ENCODE assay signal across 2 cellular contexts in the genomic region with DNA sequence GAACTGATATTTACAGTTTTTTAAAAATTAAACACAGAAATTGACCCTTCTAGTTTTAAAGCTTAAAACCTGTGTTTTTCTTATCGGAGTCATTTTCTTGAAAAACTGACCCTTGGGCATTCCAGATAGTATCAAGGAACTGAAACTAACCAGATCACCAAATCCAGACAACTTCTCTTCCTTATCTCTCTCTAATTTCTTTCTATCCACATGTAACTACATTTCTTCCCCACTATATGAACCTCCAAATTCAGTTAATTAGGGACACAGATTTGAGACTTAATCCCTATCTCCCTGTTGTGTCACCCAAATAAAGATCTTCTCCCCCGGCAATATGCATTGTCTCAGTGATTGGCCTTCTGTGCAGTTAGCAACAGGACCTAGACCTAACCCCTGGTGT.
TF ChIP-seq lines count a peak whose summit lies in the region.

No MANE protein-coding gene starts in this region.

TF ChIP-seq in A549, 52 proteins besides CTCF, POLR2A, EP300 and RAD21 (continued from another document):
- no peak for TF ChIP-seq E2F6 (IDR thresholded peaks at IDR 0.05; ENCODE audit: borderline replicate concordance, low read depth)
- TF ChIP-seq EHMT2 (IDR thresholded peaks at IDR 0.05; ENCODE audit: low read depth), result no peak
- TF ChIP-seq, protein P1, sequence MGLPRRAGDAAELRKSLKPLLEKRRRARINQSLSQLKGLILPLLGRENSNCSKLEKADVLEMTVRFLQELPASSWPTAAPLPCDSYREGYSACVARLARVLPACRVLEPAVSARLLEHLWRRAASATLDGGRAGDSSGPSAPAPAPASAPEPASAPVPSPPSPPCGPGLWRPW (IDR thresholded peaks at IDR 0.05), result no peak
- no peak for TF ChIP-seq ATOH8 (CRISPR knock-in tag; IDR thresholded peaks at IDR 0.05; ENCODE audit: low read depth)
- no peak for TF ChIP-seq BHLHE40 (IDR thresholded peaks at IDR 0.05; ENCODE audit: low read depth, low read length)
- no peak for TF ChIP-seq CHD4 (IDR thresholded peaks at IDR 0.05; ENCODE audit: borderline replicate concordance)
- TF ChIP-seq KDM5A (IDR thresholded peaks at IDR 0.05), result no peak
- no peak for TF ChIP-seq ZFP36 (IDR thresholded peaks at IDR 0.05; ENCODE audit: borderline replicate concordance, partially characterized antibody)
- no peak for TF ChIP-seq MYC (IDR thresholded peaks at IDR 0.05; ENCODE audit: borderline replicate concordance, low read length)
- TF ChIP-seq ZC3H11A (IDR thresholded peaks at IDR 0.05), result no peak
- TF ChIP-seq RCOR1 (IDR thresholded peaks at IDR 0.05; ENCODE audit: low read depth, low read length), result no peak
- TF ChIP-seq CEBPB (IDR thresholded peaks at IDR 0.05), result no peak

TF ChIP-seq in GM23338, 12 proteins besides CTCF, POLR2A, EP300 and RAD21 (continued from another document):
- TF ChIP-seq, protein P2, sequence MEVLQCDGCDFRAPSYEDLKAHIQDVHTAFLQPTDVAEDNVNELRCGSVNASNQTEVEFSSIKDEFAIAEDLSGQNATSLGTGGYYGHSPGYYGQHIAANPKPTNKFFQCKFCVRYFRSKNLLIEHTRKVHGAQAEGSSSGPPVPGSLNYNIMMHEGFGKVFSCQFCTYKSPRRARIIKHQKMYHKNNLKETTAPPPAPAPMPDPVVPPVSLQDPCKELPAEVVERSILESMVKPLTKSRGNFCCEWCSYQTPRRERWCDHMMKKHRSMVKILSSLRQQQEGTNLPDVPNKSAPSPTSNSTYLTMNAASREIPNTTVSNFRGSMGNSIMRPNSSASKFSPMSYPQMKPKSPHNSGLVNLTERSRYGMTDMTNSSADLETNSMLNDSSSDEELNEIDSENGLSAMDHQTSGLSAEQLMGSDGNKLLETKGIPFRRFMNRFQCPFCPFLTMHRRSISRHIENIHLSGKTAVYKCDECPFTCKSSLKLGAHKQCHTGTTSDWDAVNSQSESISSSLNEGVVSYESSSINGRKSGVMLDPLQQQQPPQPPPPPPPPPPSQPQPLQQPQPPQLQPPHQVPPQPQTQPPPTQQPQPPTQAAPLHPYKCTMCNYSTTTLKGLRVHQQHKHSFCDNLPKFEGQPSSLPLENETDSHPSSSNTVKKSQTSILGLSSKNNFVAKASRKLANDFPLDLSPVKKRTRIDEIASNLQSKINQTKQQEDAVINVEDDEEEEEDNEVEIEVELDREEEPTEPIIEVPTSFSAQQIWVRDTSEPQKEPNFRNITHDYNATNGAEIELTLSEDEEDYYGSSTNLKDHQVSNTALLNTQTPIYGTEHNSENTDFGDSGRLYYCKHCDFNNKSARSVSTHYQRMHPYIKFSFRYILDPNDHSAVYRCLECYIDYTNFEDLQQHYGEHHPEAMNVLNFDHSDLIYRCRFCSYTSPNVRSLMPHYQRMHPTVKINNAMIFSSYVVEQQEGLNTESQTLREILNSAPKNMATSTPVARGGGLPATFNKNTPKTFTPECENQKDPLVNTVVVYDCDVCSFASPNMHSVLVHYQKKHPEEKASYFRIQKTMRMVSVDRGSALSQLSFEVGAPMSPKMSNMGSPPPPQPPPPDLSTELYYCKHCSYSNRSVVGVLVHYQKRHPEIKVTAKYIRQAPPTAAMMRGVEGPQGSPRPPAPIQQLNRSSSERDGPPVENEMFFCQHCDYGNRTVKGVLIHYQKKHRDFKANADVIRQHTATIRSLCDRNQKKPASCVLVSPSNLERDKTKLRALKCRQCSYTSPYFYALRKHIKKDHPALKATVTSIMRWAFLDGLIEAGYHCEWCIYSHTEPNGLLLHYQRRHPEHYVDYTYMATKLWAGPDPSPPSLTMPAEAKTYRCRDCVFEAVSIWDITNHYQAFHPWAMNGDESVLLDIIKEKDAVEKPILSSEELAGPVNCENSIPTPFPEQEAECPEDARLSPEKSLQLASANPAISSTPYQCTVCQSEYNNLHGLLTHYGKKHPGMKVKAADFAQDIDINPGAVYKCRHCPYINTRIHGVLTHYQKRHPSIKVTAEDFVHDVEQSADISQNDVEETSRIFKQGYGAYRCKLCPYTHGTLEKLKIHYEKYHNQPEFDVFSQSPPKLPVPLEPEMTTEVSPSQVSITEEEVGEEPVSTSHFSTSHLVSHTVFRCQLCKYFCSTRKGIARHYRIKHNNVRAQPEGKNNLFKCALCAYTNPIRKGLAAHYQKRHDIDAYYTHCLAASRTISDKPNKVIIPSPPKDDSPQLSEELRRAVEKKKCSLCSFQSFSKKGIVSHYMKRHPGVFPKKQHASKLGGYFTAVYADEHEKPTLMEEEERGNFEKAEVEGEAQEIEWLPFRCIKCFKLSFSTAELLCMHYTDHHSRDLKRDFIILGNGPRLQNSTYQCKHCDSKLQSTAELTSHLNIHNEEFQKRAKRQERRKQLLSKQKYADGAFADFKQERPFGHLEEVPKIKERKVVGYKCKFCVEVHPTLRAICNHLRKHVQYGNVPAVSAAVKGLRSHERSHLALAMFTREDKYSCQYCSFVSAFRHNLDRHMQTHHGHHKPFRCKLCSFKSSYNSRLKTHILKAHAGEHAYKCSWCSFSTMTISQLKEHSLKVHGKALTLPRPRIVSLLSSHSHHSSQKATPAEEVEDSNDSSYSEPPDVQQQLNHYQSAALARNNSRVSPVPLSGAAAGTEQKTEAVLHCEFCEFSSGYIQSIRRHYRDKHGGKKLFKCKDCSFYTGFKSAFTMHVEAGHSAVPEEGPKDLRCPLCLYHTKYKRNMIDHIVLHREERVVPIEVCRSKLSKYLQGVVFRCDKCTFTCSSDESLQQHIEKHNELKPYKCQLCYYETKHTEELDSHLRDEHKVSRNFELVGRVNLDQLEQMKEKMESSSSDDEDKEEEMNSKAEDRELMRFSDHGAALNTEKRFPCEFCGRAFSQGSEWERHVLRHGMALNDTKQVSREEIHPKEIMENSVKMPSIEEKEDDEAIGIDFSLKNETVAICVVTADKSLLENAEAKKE (CRISPR knock-in tag; IDR thresholded peaks at IDR 0.05), result no peak
- TF ChIP-seq EZH2phosphoT487 (IDR thresholded peaks at IDR 0.05; ENCODE audit: unreplicated experiment) (no peak), REST (IDR thresholded peaks at IDR 0.05; ENCODE audit: unreplicated experiment) (no peak)
